Comparison of ENCODE assay signal across 22 cellular contexts in genomic region chr7:157873181-157873580, GRCh38.
A peak's percentile ranks its signal among the peaks of the same experiment; 100 is the strongest.
DNase-seq lines count a peak whose midpoint lies in the region; ATAC-seq, FAIRE-seq and TF ChIP-seq lines count a peak whose summit lies in the region.
"Had no signal": no experiment of that assay in that cellular context is flagged by ENCODE, and none has a peak within 500 bp of the region (broad histone marks: within the 10 kb centered on the region; RNA-seq: fewer than 3 reads in every experiment).

No MANE protein-coding gene starts in this region.

- H3K36me3 ChIP-seq in RWPE2 (ENCODE audit: low read depth) (no peaks in the 10 kb centered on the region), kidney (ENCODE audit: control insufficient read depth in 1 of 2, insufficient read depth in 2 of 2, low read length in 2 of 2) (no peaks in the 10 kb centered on the region), neural progenitor cell (no peaks in the 10 kb centered on the region), upper lobe of right lung (no peaks in the 10 kb centered on the region)
- H3K36me3 ChIP-seq: BE2C had no signal

- no peak overlapping the region for H3K27ac ChIP-seq in RWPE2 (ENCODE audit: poor library complexity, severe bottlenecking)
- no peak overlapping the region for H3K27ac ChIP-seq in kidney (ENCODE audit: low read depth in 2 of 2, low read length in 2 of 2)
- H3K27ac ChIP-seq in neural progenitor cell, result no peak overlapping the region
- no peak overlapping the region for H3K27ac ChIP-seq in upper lobe of right lung

- no peaks in the 10 kb centered on the region for H3K79me2 ChIP-seq in neural progenitor cell (ENCODE audit: low read depth)

- H3K4me1 ChIP-seq in RWPE2 (ENCODE audit: insufficient read depth, poor library complexity, severe bottlenecking) (no peaks in the 10 kb centered on the region), kidney (ENCODE audit: control insufficient read depth in 1 of 2, insufficient read depth in 1 of 2, low read depth in 1 of 2, low read length in 2 of 2) (no peaks in the 10 kb centered on the region), neural progenitor cell (peaks cover 4% of the 10 kb centered on the region), upper lobe of right lung (no peaks in the 10 kb centered on the region)
- H3K4me1 ChIP-seq: BE2C had no signal

- no peak for FAIRE-seq in kidney (lab: Jason Lieb, UNC)
- FAIRE-seq: A204.1, GM12892, HTR-8/SVneo had no signal

- H3K27me3 Mint-ChIP-seq in neural progenitor cell (ENCODE audit: insufficient read depth, low read depth), result peaks cover 2% of the 10 kb centered on the region
- H3K27me3 Mint-ChIP-seq: CD4-positive, CD25-positive, alpha-beta regulatory T cell had no signal

- TF ChIP-seq CTCF in RWPE2 (IDR thresholded peaks at IDR 0.05; ENCODE audit: poor library complexity, severe bottlenecking) (no peak), kidney (IDR thresholded peaks at IDR 0.05; ENCODE audit: borderline replicate concordance, extremely low read depth, insufficient read depth) (no peak), neural progenitor cell (IDR thresholded peaks at IDR 0.05) (no peak), upper lobe of right lung (IDR thresholded peaks at IDR 0.05) (no peak), GM13977 (IDR thresholded peaks at IDR 0.05; ENCODE audit: extremely low read depth, insufficient read depth, missing control alignments) (no peak)

- no peak overlapping the region for H3K4me3 Mint-ChIP-seq in neural progenitor cell
- H3K4me3 Mint-ChIP-seq: CD4-positive, CD25-positive, alpha-beta regulatory T cell; HFFc6 had no signal

- in situ Hi-C loops in GM13977 (cut with MboI; ENCODE audit: low pct_unique_long_range_greater_than_20kb, low sequenced_read_pairs, unreplicated experiment), result no loop called here

- H3K27me3 ChIP-seq in RWPE2 (ENCODE audit: insufficient read depth, poor library complexity, severe bottlenecking) (no peaks in the 10 kb centered on the region), neural progenitor cell (no peaks in the 10 kb centered on the region), upper lobe of right lung (peaks cover 13% of the 10 kb centered on the region)
- H3K27me3 ChIP-seq: BE2C had no signal

- no peak overlapping the region for H2AFZ ChIP-seq in neural progenitor cell (replicated peaks)

- no peaks in the 10 kb centered on the region for H3F3A ChIP-seq in neural progenitor cell (ENCODE audit: low read depth)

- no peaks in the 10 kb centered on the region for H3K9me3 ChIP-seq in RWPE2 (ENCODE audit: severe bottlenecking)
- no peaks in the 10 kb centered on the region for H3K9me3 ChIP-seq in kidney (ENCODE audit: control insufficient read depth in 1 of 2, low read length in 2 of 2)
- H3K9me3 ChIP-seq in neural progenitor cell (ENCODE audit: low read depth), result no peaks in the 10 kb centered on the region
- H3K9me3 ChIP-seq in upper lobe of right lung, result no peaks in the 10 kb centered on the region
- H3K9me3 ChIP-seq: BE2C had no signal

- no peak overlapping the region for H3K4me3 ChIP-seq in RWPE2 (ENCODE audit: severe bottlenecking)
- H3K4me3 ChIP-seq in kidney (ENCODE audit: low read length in 2 of 2), result no peak overlapping the region
- no peak overlapping the region for H3K4me3 ChIP-seq in neural progenitor cell
- no peak overlapping the region for H3K4me3 ChIP-seq in upper lobe of right lung

- H4K20me1 ChIP-seq in neural progenitor cell (ENCODE audit: low read depth), result no peaks in the 10 kb centered on the region

- peak overlapping the region; percentile 62 for H3K27ac Mint-ChIP-seq in neural progenitor cell
- H3K27ac Mint-ChIP-seq: HFFc6 had no signal

- ATAC-seq in RWPE2 (ENCODE audit: low read depth), result no peak
- no peak for ATAC-seq in upper lobe of right lung
- ATAC-seq: HCT116 had no signal

- peaks cover 17% of the 10 kb centered on the region for H3K4me1 Mint-ChIP-seq in neural progenitor cell

- peaks cover 9% of the 10 kb centered on the region for H3K9me3 Mint-ChIP-seq in neural progenitor cell
- H3K9me3 Mint-ChIP-seq: CD4-positive, CD25-positive, alpha-beta regulatory T cell had no signal

- H3K4me2 ChIP-seq in neural progenitor cell, result no peak overlapping the region

- intact Hi-C loops in kidney (cut with DNase I), result no loop called here
- intact Hi-C loops in upper lobe of right lung (cut with DNase I), result no loop called here

- H3K9ac ChIP-seq in kidney (ENCODE audit: low read length in 2 of 2) (no peak overlapping the region), neural progenitor cell (no peak overlapping the region)

- peaks cover 3% of the 10 kb centered on the region for H3K36me3 Mint-ChIP-seq in neural progenitor cell
- H3K36me3 Mint-ChIP-seq: CD4-positive, CD25-positive, alpha-beta regulatory T cell had no signal

- peak; percentile 47 for DNase-seq in RWPE2 (ENCODE audit: low spot score)
- peak; percentile 63 for DNase-seq in kidney
- DNase-seq in neural progenitor cell (ENCODE audit: low spot score), result no peak
- DNase-seq in upper lobe of right lung, result peak; percentile 46
- DNase-seq in NCI-H524 (lab: John Stamatoyannopoulos, UW), result no peak
- DNase-seq in GM13977 (ENCODE audit: low spot score), result no peak
- no peak for DNase-seq in activated CD4-positive, alpha-beta T cell treated with anti-CD3 and anti-CD28 coated beads, Interleukin-2, amount 50 U/mL, for 48 hours
- DNase-seq: ACHN; BE2C; C1 segment of cervical spinal cord; CD4-positive, CD25-positive, alpha-beta regulatory T cell; DMS153; DMS79; GDM1; GOT3; H7; HFFc6; IMR-90 had no signal

Comparison
In these comparisons a context has a peak if more than half of its experiments do, and no peak if none do; other contexts are left out.
1. DNase-seq: peak in RWPE2 (single experiment), kidney (single experiment) and upper lobe of right lung (single experiment); none in neural progenitor cell (single experiment), NCI-H524 (0 of 2), GM13977 (single experiment) and activated CD4-positive, alpha-beta T cell treated with anti-CD3 and anti-CD28 coated beads, Interleukin-2, amount 50 U/mL, for 48 hours (0 of 2).